ENCODE assay signal across 23 cellular contexts in the genomic region with DNA sequence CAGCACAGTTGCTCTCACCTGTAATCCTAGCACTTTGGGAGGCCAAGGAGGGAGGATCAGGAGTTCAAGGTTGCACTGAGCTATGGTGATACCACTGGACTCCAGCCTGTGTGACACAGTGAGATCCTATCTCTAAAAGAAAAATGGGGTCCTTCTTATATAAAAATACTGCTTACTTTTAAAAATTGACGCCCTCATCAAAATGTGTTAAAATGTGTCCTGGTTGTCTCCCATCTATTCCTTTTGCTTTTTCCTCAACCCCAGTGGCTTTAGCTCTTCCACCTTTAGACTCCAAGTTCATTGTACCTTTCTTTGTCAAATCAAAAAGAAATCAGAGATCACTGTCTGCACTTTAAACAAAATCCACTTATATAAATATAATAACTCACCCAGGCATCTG.
DNase-seq lines count a peak whose midpoint lies in the region; ATAC-seq and TF ChIP-seq lines count a peak whose summit lies in the region.
"Had no signal": no experiment of that assay in that cellular context is flagged by ENCODE, and none has a peak within 500 bp of the region (broad histone marks: within the 10 kb centered on the region; RNA-seq: fewer than 3 reads in every experiment).

No MANE protein-coding gene starts in this region.

- peaks cover 9% of the 10 kb centered on the region for H3K9me3 Mint-ChIP-seq in endothelial cell (ENCODE audit: unreplicated experiment)
- H3K9me3 Mint-ChIP-seq in progenitor cell of endocrine pancreas (ENCODE audit: low read depth), result peaks cover 10% of the 10 kb centered on the region

- DNase-seq in left ventricle myocardium inferior, result no peak
- DNase-seq in left ventricle myocardium superior, result no peak
- no peak for DNase-seq in endothelial cell (ENCODE audit: low spot score)
- no peak for DNase-seq in progenitor cell of endocrine pancreas (ENCODE audit: low spot score, unreplicated experiment)
- no peak for DNase-seq in suprapubic skin (ENCODE audit: low spot score in 2 of 2)
- no peak for DNase-seq in NCI-H2196 (lab: John Stamatoyannopoulos, UW; ENCODE audit: unreplicated experiment)
- DNase-seq in effector CD8-positive, alpha-beta T cell (lab: John Stamatoyannopoulos, UW), result no peak
- no peak for DNase-seq in occipital lobe (lab: John Stamatoyannopoulos, UW)
- DNase-seq: activated CD4-positive, alpha-beta T cell treated with anti-CD3 and anti-CD28 coated beads, Interleukin-2, amount 10 ng/mL, durations not matched to agents 7 days and 5 days; activated CD8-positive, alpha-beta memory T cell treated with anti-CD3 and anti-CD28 coated beads, Interleukin-2, amount 10 ng/mL, durations not matched to agents 7 days and 5 days; activated T-cell treated with anti-CD3 and anti-CD28 coated beads, Interleukin-2, amount 50 U/mL, for 48 hours; CD8-positive, alpha-beta T cell; foreskin fibroblast; naive B cell; NCI-H187 treated with DMSO at 0.1 percent for 48 hours; Peyer's patch; stimulated activated CD4-positive, alpha-beta T cell treated with anti-CD3 and anti-CD28 coated beads, Interleukin-12 subunit alpha, Interleukin-12 subunit beta, amount 100 ng/mL, for 4 hours; stimulated activated CD4-positive, alpha-beta T cell treated with anti-CD3 and anti-CD28 coated beads, Interleukin-4, amount 100 ng/mL, for 1 hour; substantia nigra; SW 1271; T1000 had no signal

- peak overlapping the region; percentile 37 for H3K4me3 Mint-ChIP-seq in endothelial cell (ENCODE audit: unreplicated experiment)
- no peak overlapping the region for H3K4me3 Mint-ChIP-seq in progenitor cell of endocrine pancreas (ENCODE audit: low read depth)
- H3K4me3 Mint-ChIP-seq: activated CD4-positive, alpha-beta T cell treated with anti-CD3 and anti-CD28 coated beads, Interleukin-2, amount 10 ng/mL, durations not matched to agents 7 days and 5 days; activated CD8-positive, alpha-beta memory T cell treated with anti-CD3 and anti-CD28 coated beads, Interleukin-2, amount 10 ng/mL, durations not matched to agents 7 days and 5 days; CD8-positive, alpha-beta T cell; naive B cell; WTC11 had no signal

- H3K27me3 Mint-ChIP-seq in endothelial cell (ENCODE audit: unreplicated experiment) (no peaks in the 10 kb centered on the region), progenitor cell of endocrine pancreas (peaks cover 22% of the 10 kb centered on the region)
- H3K27me3 Mint-ChIP-seq: activated CD4-positive, alpha-beta T cell treated with anti-CD3 and anti-CD28 coated beads, Interleukin-2, amount 10 ng/mL, durations not matched to agents 7 days and 5 days; activated CD8-positive, alpha-beta memory T cell treated with anti-CD3 and anti-CD28 coated beads, Interleukin-2, amount 10 ng/mL, durations not matched to agents 7 days and 5 days had no signal

- no peaks in the 10 kb centered on the region for H3K27me3 ChIP-seq in left ventricle myocardium inferior (ENCODE audit: low read depth)
- no peaks in the 10 kb centered on the region for H3K27me3 ChIP-seq in suprapubic skin
- H3K27me3 ChIP-seq: Peyer's patch had no signal

- H3K27ac Mint-ChIP-seq in endothelial cell (ENCODE audit: unreplicated experiment) (no peak overlapping the region), progenitor cell of endocrine pancreas (peak overlapping the region; percentile 87)
- H3K27ac Mint-ChIP-seq: activated CD4-positive, alpha-beta T cell treated with anti-CD3 and anti-CD28 coated beads, Interleukin-2, amount 10 ng/mL, durations not matched to agents 7 days and 5 days; activated CD8-positive, alpha-beta memory T cell treated with anti-CD3 and anti-CD28 coated beads, Interleukin-2, amount 10 ng/mL, durations not matched to agents 7 days and 5 days; CD8-positive, alpha-beta T cell; WTC11 had no signal

- H3K27ac ChIP-seq in left ventricle myocardium inferior (replicated peaks) (peak overlapping the region; percentile 87), suprapubic skin (no peak overlapping the region)
- H3K27ac ChIP-seq: GM23248 had no signal

- H3K4me3 ChIP-seq in left ventricle myocardium inferior (no peak overlapping the region), suprapubic skin (no peak overlapping the region)
- H3K4me3 ChIP-seq: GM23248, Peyer's patch had no signal

- intact Hi-C loops in left ventricle myocardium inferior (cut with micrococcal nuclease), result no loop called here
- intact Hi-C loops in left ventricle myocardium superior (cut with micrococcal nuclease), result no loop called here

- H3K4me1 ChIP-seq in left ventricle myocardium inferior (peaks cover 20% of the 10 kb centered on the region), suprapubic skin (peaks cover 13% of the 10 kb centered on the region)

- H3K9me3 ChIP-seq in left ventricle myocardium inferior (replicated peaks) (peaks cover 19% of the 10 kb centered on the region), suprapubic skin (no peaks in the 10 kb centered on the region)

- H3K36me3 Mint-ChIP-seq in endothelial cell (ENCODE audit: low read depth, unreplicated experiment) (peaks cover 9% of the 10 kb centered on the region), progenitor cell of endocrine pancreas (ENCODE audit: insufficient read depth) (peaks cover 13% of the 10 kb centered on the region)

- WGBS in suprapubic skin, result 100% methylated on average over 1 of the region's 1 CpG

- no peak for TF ChIP-seq EP300 in suprapubic skin (IDR thresholded peaks at IDR 0.05)

- ATAC-seq in left ventricle myocardium superior, result no peak
- ATAC-seq: activated CD8-positive, alpha-beta memory T cell treated with anti-CD3 and anti-CD28 coated beads, Interleukin-2, amount 10 ng/mL, durations not matched to agents 7 days and 5 days; CD8-positive, alpha-beta T cell had no signal

- TF ChIP-seq POLR2A in suprapubic skin (IDR thresholded peaks at IDR 0.05), result no peak

- H3K36me3 ChIP-seq in left ventricle myocardium inferior (no peaks in the 10 kb centered on the region), suprapubic skin (no peaks in the 10 kb centered on the region)
- H3K36me3 ChIP-seq: Peyer's patch had no signal

- TF ChIP-seq CTCF in left ventricle myocardium inferior (IDR thresholded peaks at IDR 0.05; ENCODE audit: borderline replicate concordance) (no peak), endothelial cell (IDR thresholded peaks at IDR 0.05; ENCODE audit: unreplicated experiment) (no peak), progenitor cell of endocrine pancreas (IDR thresholded peaks at IDR 0.05; ENCODE audit: unreplicated experiment) (no peak), suprapubic skin (IDR thresholded peaks at IDR 0.05) (no peak)

- H3K4me1 Mint-ChIP-seq in endothelial cell (ENCODE audit: unreplicated experiment), result no peaks in the 10 kb centered on the region
- H3K4me1 Mint-ChIP-seq in progenitor cell of endocrine pancreas (ENCODE audit: low read depth), result peaks cover 15% of the 10 kb centered on the region
- H3K4me1 Mint-ChIP-seq: activated CD4-positive, alpha-beta T cell treated with anti-CD3 and anti-CD28 coated beads, Interleukin-2, amount 10 ng/mL, durations not matched to agents 7 days and 5 days; activated CD8-positive, alpha-beta memory T cell treated with anti-CD3 and anti-CD28 coated beads, Interleukin-2, amount 10 ng/mL, durations not matched to agents 7 days and 5 days; naive B cell had no signal
